ENCODE assay signal across 8 cellular contexts in the genomic region with DNA sequence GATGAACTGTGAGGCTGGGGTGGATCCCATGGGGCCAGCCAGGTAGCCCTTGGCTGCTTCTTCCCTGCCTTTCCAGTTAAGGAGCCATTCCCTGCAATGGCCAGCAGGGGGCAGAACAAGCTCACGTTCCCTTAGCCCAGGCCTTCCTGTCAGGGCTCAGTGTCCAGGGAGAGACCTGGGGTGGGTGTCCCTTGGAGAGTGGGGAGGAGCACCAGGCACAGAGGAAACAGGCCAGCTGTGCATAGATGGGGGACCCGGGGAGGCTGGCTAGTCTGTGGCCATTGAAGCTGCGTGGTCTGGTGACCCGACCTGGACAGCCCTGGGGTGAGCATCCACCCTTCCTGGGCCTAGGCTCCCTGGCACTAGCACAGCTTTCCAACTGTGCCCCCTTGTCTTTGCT. TPM values are rescaled to one million over a fixed set of nuclear protein-coding genes. Genes with fewer than 3 reads are reported as not detected.
DNase-seq lines count a peak whose midpoint lies in the region; ATAC-seq and TF ChIP-seq lines count a peak whose summit lies in the region.

No MANE protein-coding gene starts in this region.

- H3K27ac ChIP-seq in GM23248: no peak overlapping the region
- no peak overlapping the region for H3K27ac ChIP-seq in right cardiac atrium (ENCODE audit: low read length)
- H3K27ac ChIP-seq in gastrocnemius medialis: peak overlapping the region in 1 of 4 donors; percentile 13

- intact Hi-C loops in right cardiac atrium (cut with DNase I) (loop anchor here (1.0 to 10.0 kb wide), 3 partner anchors 206 to 232 kb away; a partner anchor contains a TSS), gastrocnemius medialis (cut with DNase I; ENCODE audit: low total_unique reads) (loop anchor here (1.0 kb wide), 1 partner anchor 207 kb away; a partner anchor contains a TSS)

- H2AFZ ChIP-seq in GM23248: peak overlapping the region; percentile 50

- peaks cover 13% of the 10 kb centered on the region for H3K4me1 ChIP-seq in GM23248 (ENCODE audit: insufficient read depth)
- H3K4me1 ChIP-seq in right cardiac atrium (ENCODE audit: control insufficient read depth, insufficient read depth, low read length): no peaks in the 10 kb centered on the region
- peaks cover 0 to 3% of the 10 kb centered on the region in 2 donors for H3K4me1 ChIP-seq in gastrocnemius medialis

- ATAC-seq in right cardiac atrium (peak; percentile 82 to 85), gastrocnemius medialis (peak; percentile 79 to 81), HG02588 (IDR thresholded peaks at IDR 0.05; ENCODE audit: unreplicated experiment) (no peak)

- H3K36me3 Mint-ChIP-seq in T-helper 2 cell treated with Interferon-gamma antibody and Interleukin-4, amounts not matched to agents 5 μg/mL and 100 μg/mL, for 36 hours (ENCODE audit: low read depth): peaks cover 7% of the 10 kb centered on the region

- H3K27ac Mint-ChIP-seq in T-helper 2 cell treated with Interferon-gamma antibody and Interleukin-4, amounts not matched to agents 5 μg/mL and 100 μg/mL, for 36 hours: peak overlapping the region; percentile 80

- H3K4me2 ChIP-seq in GM23248 (ENCODE audit: unreplicated experiment): no peak overlapping the region

- no peaks in the 10 kb centered on the region for H3K79me2 ChIP-seq in GM23248 (ENCODE audit: insufficient read depth)

- 26 to 31% methylated on average over 4 of the region's 4 CpGs for WGBS in GM23248 (ENCODE audit: low coverage in 1 of 2, low lambda C conversion rate in 2 of 2, missing lambda C conversion rate in 2 of 2), 2 experiments
- 23% methylated on average over 4 of the region's 4 CpGs for WGBS in right cardiac atrium

- H3K36me3 ChIP-seq in GM23248 (ENCODE audit: low read depth) (no peaks in the 10 kb centered on the region), gastrocnemius medialis (no peaks in the 10 kb centered on the region)

- H3K9me3 ChIP-seq in GM23248 (ENCODE audit: low read depth) (no peaks in the 10 kb centered on the region), right cardiac atrium (ENCODE audit: control insufficient read depth, low read length) (no peaks in the 10 kb centered on the region), gastrocnemius medialis (no peaks in the 10 kb centered on the region)

- no peak overlapping the region for H3K9ac ChIP-seq in GM23248

- H4K20me1 ChIP-seq in GM23248 (ENCODE audit: insufficient read depth): no peaks in the 10 kb centered on the region

- peaks cover 3% of the 10 kb centered on the region for H3K27me3 Mint-ChIP-seq in T-helper 2 cell treated with Interferon-gamma antibody and Interleukin-4, amounts not matched to agents 5 μg/mL and 100 μg/mL, for 36 hours (ENCODE audit: low read depth)

- peaks cover 19% of the 10 kb centered on the region for H3K4me1 Mint-ChIP-seq in T-helper 2 cell treated with Interferon-gamma antibody and Interleukin-4, amounts not matched to agents 5 μg/mL and 100 μg/mL, for 36 hours (ENCODE audit: low read depth)

- in situ Hi-C loops in GM23248 (cut with MboI): no loop called here
- in situ Hi-C loops in gastrocnemius medialis (cut with MboI; ENCODE audit: low sequenced_read_pairs in 4 of 4): loop anchor here (5.0 to 10.0 kb wide), 4 partner anchors 200 to 232 kb away; a partner anchor contains a TSS

- H3F3A ChIP-seq in GM23248 (ENCODE audit: insufficient read depth): 0 out of 2 replicates have a peak, but pooled peaks cover 3% of the 10 kb centered on the region

- peak; percentile 68 for DNase-seq in COR-L47 (lab: John Stamatoyannopoulos, UW)
- DNase-seq in GM23248: peak; percentile 85
- DNase-seq in NCI-H128 (lab: John Stamatoyannopoulos, UW; ENCODE audit: unreplicated experiment): peak; percentile 79
- peak; percentile 73 for DNase-seq in T-helper 2 cell treated with Interferon-gamma antibody and Interleukin-4, amounts not matched to agents 5 μg/mL and 100 μg/mL, for 36 hours (ENCODE audit: low spot score)
- peak in 55 of 58 donors; percentile 27 to 89 (median 71) for DNase-seq in anterior cingulate cortex (lab: John Stamatoyannopoulos, UW)
- peak; percentile 80 to 90 (median 88) for DNase-seq in right cardiac atrium
- DNase-seq in gastrocnemius medialis: peak; percentile 47 to 76

- TF ChIP-seq CTCF in gastrocnemius medialis (IDR thresholded peaks at IDR 0.05 in 4 of 5, conservative IDR thresholded peaks at IDR 0.05 in 1 of 5): peak; percentile 94 to 98 (median 98)

- H3K4me3 ChIP-seq in GM23248: no peak overlapping the region
- no peak overlapping the region for H3K4me3 ChIP-seq in right cardiac atrium (ENCODE audit: low read length)
- no peak overlapping the region for H3K4me3 ChIP-seq in gastrocnemius medialis

- no peaks in the 10 kb centered on the region for H3K9me2 ChIP-seq in GM23248 (ENCODE audit: insufficient read depth)

- TF ChIP-seq POLR2A in gastrocnemius medialis (IDR thresholded peaks at IDR 0.05): no peak

- H3K9me3 Mint-ChIP-seq in T-helper 2 cell treated with Interferon-gamma antibody and Interleukin-4, amounts not matched to agents 5 μg/mL and 100 μg/mL, for 36 hours: peaks cover 15% of the 10 kb centered on the region

- H3K27me3 ChIP-seq in GM23248 (replicated peaks; ENCODE audit: insufficient read depth) (no peaks in the 10 kb centered on the region), right cardiac atrium (ENCODE audit: control insufficient read depth, insufficient read depth) (no peaks in the 10 kb centered on the region), gastrocnemius medialis (no peaks in the 10 kb centered on the region)

- H3K4me3 Mint-ChIP-seq in T-helper 2 cell treated with Interferon-gamma antibody and Interleukin-4, amounts not matched to agents 5 μg/mL and 100 μg/mL, for 36 hours: no peak overlapping the region

RNA-seq across cellular contexts. Expression of a gene that starts 13.2 kb away (rescaled TPM):
- total RNA-seq in GM23248 (2014; rRNA removed; shearing (Covaris generic)): not detected in 2 replicates
- not detected in 2 replicates for polyA plus RNA-seq in GM23248 (2016; fragmentation: Nextera tagmentation; extraction: Ambion mirVana)
- not detected for total RNA-seq in right cardiac atrium
- polyA plus RNA-seq in right cardiac atrium: not detected
- 1 to 10 TPM in 1 of 4 donors, not detected in 3; 1.4 TPM for total RNA-seq in gastrocnemius medialis

RNA-seq across cellular contexts. Expression of a gene that starts 36.1 kb away (rescaled TPM):
- total RNA-seq in GM23248 (2014; rRNA removed; shearing (Covaris generic)): 28.7 and 30.0 TPM in 2 replicates
- polyA plus RNA-seq in GM23248 (2016; fragmentation: Nextera tagmentation; extraction: Ambion mirVana): 75.2 and 81.0 TPM in 2 replicates
- total RNA-seq in right cardiac atrium: 100 to 1,000 TPM in 2 of 4 donors, 10 to 100 TPM in 2; 65.5 to 150 (median 112) TPM
- 279 TPM for polyA plus RNA-seq in right cardiac atrium
- total RNA-seq in gastrocnemius medialis: 10 to 100 TPM; 54.2 to 85.6 (median 71.8) TPM
